Comparison of ENCODE assay signal across 8 cellular contexts in genomic region chr3:67083277-67083676, GRCh38.
A peak's percentile ranks its signal among the peaks of the same experiment; 100 is the strongest.
DNase-seq lines count a peak whose midpoint lies in the region; FAIRE-seq and TF ChIP-seq lines count a peak whose summit lies in the region.

No MANE protein-coding gene starts in this region.

- intact Hi-C loops in thyroid gland (cut with DNase I) = no loop called here

- DNase-seq in HFF-Myc (ENCODE audit: extremely low read depth, low read depth) = peak; percentile 43
- DNase-seq in bronchial epithelial cell (ENCODE audit: low read depth) = peak; percentile 64
- peak; percentile 20 for DNase-seq in stimulated activated naive CD4-positive, alpha-beta T cell treated with Interleukin-2 at 50 U/mL for 16 hours (lab: John Stamatoyannopoulos, UW)
- no peak for DNase-seq in NCI-H146 (lab: John Stamatoyannopoulos, UW)
- no peak for DNase-seq in thyroid gland
- no peak for DNase-seq in NCI-H2196 treated with DMSO at 0.1 percent for 48 hours (lab: John Stamatoyannopoulos, UW; ENCODE audit: unreplicated experiment)

- H3F3A ChIP-seq in DOHH2 (ENCODE audit: control insufficient read depth, insufficient read depth) (no peaks in the 10 kb centered on the region), SU-DHL-6 (ENCODE audit: insufficient read depth) (peaks cover 28% of the 10 kb centered on the region)

- H3K79me2 ChIP-seq in DOHH2 (ENCODE audit: control insufficient read depth, low read length) (no peaks in the 10 kb centered on the region), SU-DHL-6 (ENCODE audit: insufficient read depth, low read length) (no peaks in the 10 kb centered on the region)

- WGBS in thyroid gland, 2 donors = 47 to 83% methylated on average over 1 of the region's 1 CpG

- peaks cover 23% of the 10 kb centered on the region for H3K36me3 ChIP-seq in DOHH2 (ENCODE audit: control insufficient read depth, low read length)
- peaks cover 12% of the 10 kb centered on the region; the same call in 1 of the 2 replicates for H3K36me3 ChIP-seq in SU-DHL-6 (ENCODE audit: low read length)
- no peaks in the 10 kb centered on the region for H3K36me3 ChIP-seq in bronchial epithelial cell (ENCODE audit: control insufficient read depth, insufficient read depth, low read length)
- H3K36me3 ChIP-seq in thyroid gland = no peaks in the 10 kb centered on the region

- no peak for TF ChIP-seq POLR2A in thyroid gland (IDR thresholded peaks at IDR 0.05)

- H4K20me1 ChIP-seq in DOHH2 (ENCODE audit: control insufficient read depth, insufficient read depth, low read depth, low read length) (no peaks in the 10 kb centered on the region), SU-DHL-6 (ENCODE audit: low read depth, low read length) (no peaks in the 10 kb centered on the region)

- peaks cover 23% of the 10 kb centered on the region for H3K4me1 ChIP-seq in DOHH2 (ENCODE audit: control insufficient read depth, low read length)
- no peaks in the 10 kb centered on the region for H3K4me1 ChIP-seq in thyroid gland

- H3K9me2 ChIP-seq in DOHH2 (replicated peaks; ENCODE audit: control insufficient read depth, low read length) = no peaks in the 10 kb centered on the region
- no peaks in the 10 kb centered on the region for H3K9me2 ChIP-seq in SU-DHL-6 (replicated peaks; ENCODE audit: insufficient read depth, low read length)

- H3K27ac ChIP-seq in DOHH2 (ENCODE audit: low read depth, low read length) (peak overlapping the region; percentile 43), SU-DHL-6 (ENCODE audit: low read depth, low read length) (peak overlapping the region; percentile 85), thyroid gland (no peak overlapping the region)

- H3K27me3 ChIP-seq in DOHH2 (ENCODE audit: control insufficient read depth, low read length) = no peaks in the 10 kb centered on the region
- H3K27me3 ChIP-seq in SU-DHL-6 (ENCODE audit: low read length) = no peaks in the 10 kb centered on the region
- H3K27me3 ChIP-seq in bronchial epithelial cell (ENCODE audit: control insufficient read depth, insufficient read depth, low read length) = no peaks in the 10 kb centered on the region
- no peaks in the 10 kb centered on the region for H3K27me3 ChIP-seq in thyroid gland

- H3K9me3 ChIP-seq in DOHH2 (ENCODE audit: control insufficient read depth, insufficient read depth, low read length) (peaks cover 40% of the 10 kb centered on the region), SU-DHL-6 (ENCODE audit: insufficient read depth, low read length) (peaks cover 18% of the 10 kb centered on the region; the same call in 1 of the 2 replicates), thyroid gland (no peaks in the 10 kb centered on the region)

- H3K9ac ChIP-seq in SU-DHL-6 (ENCODE audit: low read length) = no peak overlapping the region

- peak overlapping the region; percentile 50 for H3K4me2 ChIP-seq in DOHH2 (ENCODE audit: low read length)
- peak overlapping the region; percentile 37 for H3K4me2 ChIP-seq in SU-DHL-6 (ENCODE audit: low read depth, low read length, poor library complexity, severe bottlenecking)

- H3K4me3 ChIP-seq in DOHH2 (ENCODE audit: low read length) (peak overlapping the region; percentile 54), HFF-Myc (replicated peaks; ENCODE audit: low read depth, low read length) (no peak overlapping the region), SU-DHL-6 (ENCODE audit: insufficient read depth, low read length, poor library complexity, severe bottlenecking) (peak overlapping the region; percentile 35), bronchial epithelial cell (ENCODE audit: low read depth, low read length) (no peak overlapping the region), thyroid gland (replicated peaks in 1 of 3) (no peak overlapping the region)

- no peak for FAIRE-seq in bronchial epithelial cell (lab: Jason Lieb, UNC)

- TF ChIP-seq CTCF in DOHH2 (IDR thresholded peaks at IDR 0.05; ENCODE audit: low read depth, low read length, poor library complexity, severe bottlenecking) (no peak), HFF-Myc (IDR thresholded peaks at IDR 0.05; ENCODE audit: low read depth, low read length, missing control alignments) (no peak), SU-DHL-6 (IDR thresholded peaks at IDR 0.05; ENCODE audit: insufficient read depth, low read length, poor library complexity, severe bottlenecking) (no peak), bronchial epithelial cell (IDR thresholded peaks at IDR 0.05; ENCODE audit: insufficient read depth, low read length, severe bottlenecking) (no peak), thyroid gland (IDR thresholded peaks at IDR 0.05) (no peak)

- peak overlapping the region; percentile 70 for H2AFZ ChIP-seq in SU-DHL-6 (ENCODE audit: low read depth, low read length, severe bottlenecking)

Comparison
In these comparisons a context has a peak if more than half of its experiments do, and no peak if none do; other contexts are left out.
1. H3K27ac ChIP-seq: peak in DOHH2 (single experiment) and SU-DHL-6 (single experiment); none in thyroid gland (0 of 3).
2. H3K4me3 ChIP-seq: peak in DOHH2 (single experiment) and SU-DHL-6 (single experiment); none in HFF-Myc (single experiment), bronchial epithelial cell (single experiment) and thyroid gland (0 of 3).
3. DNase-seq: peak in HFF-Myc (single experiment), bronchial epithelial cell (single experiment) and stimulated activated naive CD4-positive, alpha-beta T cell treated with Interleukin-2 at 50 U/mL for 16 hours (single experiment); none in NCI-H146 (single experiment), thyroid gland (0 of 2) and NCI-H2196 treated with DMSO at 0.1 percent for 48 hours (single experiment).